Comparison of ENCODE assay signal across 8 cellular contexts in genomic region chr10:119080521-119081259, GRCh38. TPM values are rescaled to one million over a fixed set of nuclear protein-coding genes. Genes with fewer than 3 reads are reported as not detected.
A peak's percentile ranks its signal among the peaks of the same experiment; 100 is the strongest.
DNase-seq lines count a peak whose midpoint lies in the region; ATAC-seq and TF ChIP-seq lines count a peak whose summit lies in the region.

Gene EIF3A (minus strand): TSS chr10:119080817. CDS start chr10:119080676, 141 bp downstream.

- TF ChIP-seq POLR2A in GM18951 (IDR thresholded peaks at IDR 0.05; ENCODE audit: extremely low read depth, insufficient read depth, insufficient read length) = peak; percentile 99

- DNase-seq in AG10803 (ENCODE audit: low read depth) (peak; percentile 91), NCI-H446 treated with DMSO at 0.1 percent for 48 hours (lab: John Stamatoyannopoulos, UW) (peak; percentile 71), kidney tubule cell (ENCODE audit: low spot score) (peak; percentile 95)
- DNase-seq in activated CD4-positive, alpha-beta T cell treated with anti-CD3 and anti-CD28 coated beads for 36 hours = peak; percentile 95
- DNase-seq in stimulated activated CD4-positive, alpha-beta T cell treated with anti-CD3 and anti-CD28 coated beads, Interleukin-1b, Interleukin-23, amount 100 ng/mL, for 1 hour (ENCODE audit: low read depth in 2 of 2) = peak; percentile 77

- no peaks in the 10 kb centered on the region for H3K27me3 Mint-ChIP-seq in activated CD4-positive, alpha-beta T cell treated with anti-CD3 and anti-CD28 coated beads for 36 hours

- in situ Hi-C loops in GM18951 (cut with MboI; ENCODE audit: low sequenced_read_pairs, unreplicated experiment) = no loop called here

- H3K4me3 Mint-ChIP-seq in activated CD4-positive, alpha-beta T cell treated with anti-CD3 and anti-CD28 coated beads for 36 hours = peak within 1 kb of the TSS; percentile 99

- H3K4me3 ChIP-seq in AG10803 (ENCODE audit: low read length) = peak within 1 kb of the TSS; percentile 90

- H3K27ac ChIP-seq in cingulate gyrus (ENCODE audit: low read depth, low read length) = peak within 1 kb of the TSS; percentile 88

- ATAC-seq in HG03175 (IDR thresholded peaks at IDR 0.05; ENCODE audit: unreplicated experiment) = peak; percentile 86
- ATAC-seq in activated CD4-positive, alpha-beta T cell treated with anti-CD3 and anti-CD28 coated beads for 36 hours = peak; percentile 82

- peaks cover 26% of the 10 kb centered on the region for H3K4me1 Mint-ChIP-seq in activated CD4-positive, alpha-beta T cell treated with anti-CD3 and anti-CD28 coated beads for 36 hours

- no peak for TF ChIP-seq CTCF in AG10803 (conservative IDR thresholded peaks at IDR 0.05; ENCODE audit: low read length)

- CTCF ChIA-PET in activated CD4-positive, alpha-beta T cell treated with anti-CD3 and anti-CD28 coated beads for 36 hours (lab: Charles Lee) = interaction anchor here (0.7 to 0.9 kb wide), 4 partner anchors 9 to 937 kb away, joined by 3 to 5 read pairs (median 3); partner anchors contain the start of gene DENND10

- intact Hi-C loops in activated CD4-positive, alpha-beta T cell treated with anti-CD3 and anti-CD28 coated beads for 36 hours (cut with DNase I, micrococcal nuclease) = loop anchor here (1.0 to 10.0 kb wide), 16 partner anchors 24 to 1033 kb away; partner anchors contain the start of genes DENND10 (in 2 of the 2), PRDX3 (in 2 of the 2), TIAL1 (in 2 of the 2) and GRK5 (in 1 of the 2)

- peak within 1 kb of the TSS; percentile 94 for H3K27ac Mint-ChIP-seq in activated CD4-positive, alpha-beta T cell treated with anti-CD3 and anti-CD28 coated beads for 36 hours

- POLR2A ChIA-PET in activated CD4-positive, alpha-beta T cell treated with anti-CD3 and anti-CD28 coated beads for 36 hours (lab: Charles Lee) = interaction anchor here (2.0 kb wide), 1 partner anchor 51 kb away, joined by 7 read pairs; no protein-coding TSS in a partner anchor

- peaks cover 27% of the 10 kb centered on the region for H3K36me3 Mint-ChIP-seq in activated CD4-positive, alpha-beta T cell treated with anti-CD3 and anti-CD28 coated beads for 36 hours (ENCODE audit: low read depth)

- no peaks in the 10 kb centered on the region for H3K9me3 Mint-ChIP-seq in activated CD4-positive, alpha-beta T cell treated with anti-CD3 and anti-CD28 coated beads for 36 hours (ENCODE audit: low read depth)

RNA-seq across cellular contexts. Expression of gene EIF3A, which starts in this region (rescaled TPM):
- 100 to 1,000 TPM; 132 to 150 TPM for total RNA-seq in activated CD4-positive, alpha-beta T cell treated with anti-CD3 and anti-CD28 coated beads for 36 hours

Comparison
In these comparisons a context has a peak if more than half of its experiments do, and no peak if none do; other contexts are left out.
1. Peak in every context shown above with its lines: DNase-seq, ATAC-seq, H3K4me3 ChIP-seq and H3K27ac ChIP-seq.